ENCODE assay signal across 1 cellular context in the genomic region with DNA sequence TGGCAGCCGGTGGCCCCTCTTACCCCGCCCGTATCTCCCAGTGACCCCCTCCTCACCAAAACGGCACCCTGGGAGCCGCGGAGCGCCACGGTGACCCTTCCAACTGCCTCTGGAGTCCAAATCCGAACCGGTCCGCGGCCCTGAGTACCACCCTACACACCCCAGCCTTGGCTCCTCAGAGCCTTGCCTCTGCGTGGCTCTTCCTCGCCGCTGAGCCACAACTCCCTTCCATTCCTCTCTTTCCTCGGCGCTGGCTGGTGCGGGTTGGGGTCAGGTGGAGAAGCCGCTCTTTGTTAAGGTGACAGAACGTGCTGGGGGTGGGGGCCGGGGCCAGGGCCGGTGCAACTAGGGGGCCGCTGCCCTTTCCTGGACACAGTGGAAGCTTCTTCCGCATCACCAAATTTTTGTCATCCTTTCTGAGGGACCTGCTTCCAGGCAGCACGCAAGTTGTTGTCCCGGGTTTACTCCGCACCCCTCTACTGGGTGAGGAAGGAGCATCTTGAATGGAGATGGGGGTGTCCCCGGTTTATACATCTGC.
TF ChIP-seq lines count a peak whose summit lies in the region.

No MANE protein-coding gene starts in this region.

TF ChIP-seq in WTC11, 78 proteins besides CTCF, POLR2A, EP300 and RAD21 (continued from another document):
- TF ChIP-seq ERG (CRISPR knock-in tag; IDR thresholded peaks at IDR 0.05), result no peak
- TF ChIP-seq TEAD1 (CRISPR knock-in tag; IDR thresholded peaks at IDR 0.05), result no peak
- no peak for TF ChIP-seq NFE2L1 (CRISPR knock-in tag; IDR thresholded peaks at IDR 0.05)
- TF ChIP-seq CBFB (CRISPR knock-in tag; IDR thresholded peaks at IDR 0.05; ENCODE audit: low read depth), result no peak
- TF ChIP-seq IRF2 (CRISPR knock-in tag; IDR thresholded peaks at IDR 0.05; ENCODE audit: borderline replicate concordance, low read depth), result no peak
- TF ChIP-seq ZNF423 (CRISPR knock-in tag; IDR thresholded peaks at IDR 0.05), result no peak
- TF ChIP-seq ZBTB43 (CRISPR knock-in tag; IDR thresholded peaks at IDR 0.05), result no peak
- TF ChIP-seq TP53 (CRISPR knock-in tag; IDR thresholded peaks at IDR 0.05), result no peak
- no peak for TF ChIP-seq PRRX2 (CRISPR knock-in tag; IDR thresholded peaks at IDR 0.05)
- TF ChIP-seq TCF7 (CRISPR knock-in tag; IDR thresholded peaks at IDR 0.05; ENCODE audit: low read depth), result no peak
- TF ChIP-seq, protein P1, sequence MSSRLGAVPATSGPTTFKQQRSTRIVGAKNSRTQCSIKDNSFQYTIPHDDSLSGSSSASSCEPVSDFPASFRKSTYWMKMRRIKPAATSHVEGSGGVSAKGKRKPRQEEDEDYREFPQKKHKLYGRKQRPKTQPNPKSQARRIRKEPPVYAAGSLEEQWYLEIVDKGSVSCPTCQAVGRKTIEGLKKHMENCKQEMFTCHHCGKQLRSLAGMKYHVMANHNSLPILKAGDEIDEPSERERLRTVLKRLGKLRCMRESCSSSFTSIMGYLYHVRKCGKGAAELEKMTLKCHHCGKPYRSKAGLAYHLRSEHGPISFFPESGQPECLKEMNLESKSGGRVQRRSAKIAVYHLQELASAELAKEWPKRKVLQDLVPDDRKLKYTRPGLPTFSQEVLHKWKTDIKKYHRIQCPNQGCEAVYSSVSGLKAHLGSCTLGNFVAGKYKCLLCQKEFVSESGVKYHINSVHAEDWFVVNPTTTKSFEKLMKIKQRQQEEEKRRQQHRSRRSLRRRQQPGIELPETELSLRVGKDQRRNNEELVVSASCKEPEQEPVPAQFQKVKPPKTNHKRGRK (CRISPR knock-in tag; IDR thresholded peaks at IDR 0.05; ENCODE audit: borderline replicate concordance), result no peak
- TF ChIP-seq EMX1 (CRISPR knock-in tag; IDR thresholded peaks at IDR 0.05), result no peak
- TF ChIP-seq PRDM15 (CRISPR knock-in tag; IDR thresholded peaks at IDR 0.05), result no peak
- TF ChIP-seq SMAD3 (CRISPR knock-in tag; IDR thresholded peaks at IDR 0.05; ENCODE audit: borderline replicate concordance), result no peak
- no peak for TF ChIP-seq GTF2I (CRISPR knock-in tag; conservative IDR thresholded peaks at IDR 0.05)
- TF ChIP-seq KAT7 (CRISPR knock-in tag; IDR thresholded peaks at IDR 0.05; ENCODE audit: borderline replicate concordance), result no peak
